5 cellular contexts compared by ENCODE assay signal in genomic region chr4:114980399-114980798, GRCh38.
DNase-seq lines count a peak whose midpoint lies in the region; ATAC-seq, FAIRE-seq and TF ChIP-seq lines count a peak whose summit lies in the region.
"Not testable (repeated sequence)": the region's sequence is repeated elsewhere in the genome, so short reads cannot be mapped to it uniquely, and the experiment has no call there.

No MANE protein-coding gene starts in this region.

- TF ChIP-seq EP300 in Ishikawa (IDR thresholded peaks at IDR 0.05; ENCODE audit: borderline replicate concordance); K562 (IDR thresholded peaks at IDR 0.05; ENCODE audit: low read length); HepG2 (IDR thresholded peaks at IDR 0.05; ENCODE audit: low read depth in 2 of 2, low read length in 2 of 2); HepG2 (CRISPR knock-in tag; IDR thresholded peaks at IDR 0.05; ENCODE audit: borderline replicate concordance): not testable (repeated sequence)

- not testable (repeated sequence) for H3K9ac ChIP-seq in HCT116 (ENCODE audit: low read length); K562 (ENCODE audit: insufficient read depth in 1 of 2, low read depth in 2 of 2, low read length in 2 of 2); HepG2 (ENCODE audit: insufficient read depth, low read depth, low read length)

- H2AFZ ChIP-seq in HCT116 (ENCODE audit: low read depth, low read length, poor library complexity, severe bottlenecking); K562 (ENCODE audit: low read depth, low read length); HepG2 (ENCODE audit: low read length): not testable (repeated sequence)

- POLR2A ChIA-PET in HCT116 (lab: Charles Lee); K562 (lab: Yijun Ruan, JAX); HepG2 (lab: Yijun Ruan, JAX): not testable (repeated sequence)

- not testable (repeated sequence) for H3K27me3 ChIP-seq in HCT116 (ENCODE audit: insufficient read depth, low read length); K562 (ENCODE audit: control insufficient read depth in 2 of 2, insufficient read depth in 2 of 2, low read length in 2 of 2); HepG2 (ENCODE audit: control insufficient read depth in 1 of 2, insufficient read depth in 2 of 2, low read length in 2 of 2)

- TF ChIP-seq POLR2A in HCT116 (IDR thresholded peaks at IDR 0.05; ENCODE audit: borderline replicate concordance, extremely low read depth, insufficient read depth, insufficient read length); K562 (conservative IDR thresholded peaks at IDR 0.05); HepG2 (IDR thresholded peaks at IDR 0.05; ENCODE audit: insufficient read depth in 1 of 2, low read depth in 2 of 2, low read length in 2 of 2): not testable (repeated sequence)

- intact Hi-C loops in HCT116 (cut with micrococcal nuclease); K562 (cut with micrococcal nuclease); HepG2 (cut with micrococcal nuclease; ENCODE audit: unreplicated experiment): not testable (repeated sequence)

- BruUV-seq in HCT116 (replicated peaks; lab: Mats Ljungman, UMichigan); K562 (replicated peaks; lab: Mats Ljungman, UMichigan); HepG2 (replicated peaks; lab: Mats Ljungman, UMichigan): not testable (repeated sequence)

- H4K20me1 ChIP-seq in HCT116 (ENCODE audit: insufficient read depth); K562 (replicated peaks; ENCODE audit: control insufficient read depth, insufficient read depth, low read length); HepG2 (ENCODE audit: insufficient read depth, low read length): not testable (repeated sequence)

- DNase-seq in HCT116 (ENCODE audit: low read depth, low spot score); K562 (ENCODE audit: extremely low read depth in 1 of 4, low spot score in 3 of 4); frontal cortex (ENCODE audit: low spot score in 2 of 2); HepG2 (ENCODE audit: low spot score): not testable (repeated sequence)

- ATAC-seq in HCT116, K562, HepG2: not testable (repeated sequence)

- in situ Hi-C loops in K562 (cut with MboI); HepG2 (cut with HindIII; ENCODE audit: extremely low pct_ligation_motif_present, low pct_unique_long_range_greater_than_20kb): not testable (repeated sequence)

- H3K4me1 ChIP-seq in HCT116 (ENCODE audit: control insufficient read depth in 1 of 2, insufficient read depth in 2 of 2, low read length in 2 of 2); K562 (replicated peaks in 1 of 2; ENCODE audit: control insufficient read depth in 2 of 2, insufficient read depth in 2 of 2, low read length in 2 of 2); HepG2 (ENCODE audit: insufficient read depth, low read length): not testable (repeated sequence)

- H3K9me3 ChIP-seq in HCT116 (ENCODE audit: control insufficient read depth in 1 of 2, insufficient read depth in 1 of 2, low read depth in 1 of 2, low read length in 2 of 2); K562 (replicated peaks; ENCODE audit: control insufficient read depth, insufficient read depth, low read depth, low read length); HepG2 (ENCODE audit: low read length): not testable (repeated sequence)

- not testable (repeated sequence) for H3K79me2 ChIP-seq in HCT116 (ENCODE audit: insufficient read depth, low read length); K562 (ENCODE audit: control insufficient read depth, insufficient read depth, low read length); HepG2 (ENCODE audit: insufficient read depth, low read length)

- not testable (repeated sequence) for H3K9me2 ChIP-seq in HCT116 (ENCODE audit: insufficient read depth)

- CTCF ChIA-PET in HCT116 (lab: Charles Lee); K562 (lab: Yijun Ruan, JAX; ENCODE audit: low intra/inter-chr PET ratio); HepG2 (lab: Yijun Ruan, JAX; ENCODE audit: low intra/inter-chr PET ratio, low total read pairs): not testable (repeated sequence)

- not testable (repeated sequence) for H3K36me3 ChIP-seq in HCT116 (ENCODE audit: control insufficient read depth in 1 of 2, insufficient read depth in 2 of 2, low read length in 2 of 2); K562 (ENCODE audit: control insufficient read depth, insufficient read depth, low read length); HepG2 (replicated peaks in 1 of 2; ENCODE audit: control insufficient read depth in 1 of 2, insufficient read depth in 2 of 2, low read length in 2 of 2)

- not testable (repeated sequence) for H3K4me3 ChIP-seq in HCT116 (replicated peaks in 1 of 2; ENCODE audit: low read depth in 1 of 2, low read length in 2 of 2); K562; HepG2 (replicated peaks in 1 of 3; ENCODE audit: insufficient read depth in 1 of 3, low read depth in 2 of 3, low read length in 3 of 3)

- RAD21 ChIA-PET in HCT116 (lab: Charles Lee; ENCODE audit: low non-redundant PET in 1 of 2, low total read pairs in 2 of 2, uncharacterized antibody in 2 of 2, unreplicated experiment in 2 of 2), result not testable (repeated sequence)

- H3K27ac ChIP-seq in HCT116 (ENCODE audit: low read depth, low read length); K562 (ENCODE audit: extremely low read depth, low read depth, low read length); HepG2 (ENCODE audit: extremely low read length, insufficient read depth, low read length): not testable (repeated sequence)

- 5% methylated on average over 5 of the region's 7 CpGs for WGBS in K562 (ENCODE audit: insufficient coverage, low coverage, missing lambda C conversion rate)
- WGBS in HepG2 (ENCODE audit: low lambda C conversion rate), result 6% methylated on average over 7 of the region's 7 CpGs

- H3K4me2 ChIP-seq in HCT116 (ENCODE audit: low read length); K562 (ENCODE audit: insufficient read depth, low read length); HepG2 (ENCODE audit: low read depth, low read length): not testable (repeated sequence)

- not testable (repeated sequence) for TF ChIP-seq CTCF in HCT116 (IDR thresholded peaks at IDR 0.05 in 2 of 3, conservative IDR thresholded peaks at IDR 0.05 in 1 of 3; ENCODE audit: borderline replicate concordance in 1 of 3, insufficient read depth in 1 of 3, low read depth in 2 of 3, low read length in 2 of 3); K562 (IDR thresholded peaks at IDR 0.05 in 2 of 3, conservative IDR thresholded peaks at IDR 0.05 in 1 of 3; ENCODE audit: insufficient read depth in 2 of 3, low read depth in 1 of 3, low read length in 3 of 3); HepG2 (CRISPR knock-in tag; IDR thresholded peaks at IDR 0.05)

- TF ChIP-seq RAD21 in HCT116 (IDR thresholded peaks at IDR 0.05; ENCODE audit: low read depth); Ishikawa (IDR thresholded peaks at IDR 0.05; ENCODE audit: low read depth); K562 (CRISPR knock-in tag; conservative IDR thresholded peaks at IDR 0.05 in 1 of 2, IDR thresholded peaks at IDR 0.05 in 1 of 2); HepG2 (CRISPR knock-in tag; IDR thresholded peaks at IDR 0.05): not testable (repeated sequence)

- H3K9me1 ChIP-seq in K562 (ENCODE audit: control insufficient read depth, insufficient read depth, low read length), result not testable (repeated sequence)

- not testable (repeated sequence) for FAIRE-seq in K562 (lab: Jason Lieb, UNC); HepG2 (lab: Jason Lieb, UNC)
- FAIRE-seq in frontal cortex (lab: Jason Lieb, UNC), result peak; percentile 48

TF ChIP-seq in HCT116, 20 proteins besides CTCF, POLR2A, EP300 and RAD21:
- 0 out of 2 replicates have a peak, but pooled peaks have one; percentile 13 for TF ChIP-seq CEBPB (IDR thresholded peaks at IDR 0.05; ENCODE audit: low read depth)

TF ChIP-seq in Ishikawa, 13 proteins besides CTCF, POLR2A, EP300 and RAD21:
- peak; percentile 87 for TF ChIP-seq CEBPB (IDR thresholded peaks at IDR 0.05)

TF ChIP-seq in K562, 482 proteins besides CTCF, POLR2A, EP300 and RAD21:
- TF ChIP-seq CEBPB (tag; IDR thresholded peaks at IDR 0.05) (peak; percentile 34; the same call in 1 of the 2 replicates), CEBPG (tag; conservative IDR thresholded peaks at IDR 0.05 in 1 of 2, IDR thresholded peaks at IDR 0.05 in 1 of 2) (peak in 1 of 2 experiments; percentile 77; a peak in 2 of 4 replicates)
- not testable (repeated sequence) for TF ChIP-seq CEBPG (CRISPR knock-in tag; IDR thresholded peaks at IDR 0.05)

TF ChIP-seq in HepG2, 621 proteins besides CTCF, POLR2A, EP300 and RAD21:
- TF ChIP-seq CEBPG (CRISPR knock-in tag; IDR thresholded peaks at IDR 0.05), result 0 out of 2 replicates have a peak, but pooled peaks have one; percentile 10
- TF ChIP-seq CEBPB (IDR thresholded peaks at IDR 0.05; ENCODE audit: borderline replicate concordance, low read depth, low read length), result peak; percentile 56
